In genomic region chr19:10105241-10106099, GRCh38 we compare ENCODE assay signal across 8 cellular contexts. TPM values are rescaled to one million over a fixed set of nuclear protein-coding genes. Genes with fewer than 3 reads are reported as not detected.
DNase-seq lines count a peak whose midpoint lies in the region; ATAC-seq and TF ChIP-seq lines count a peak whose summit lies in the region.

No MANE protein-coding gene starts in this region.

- H3F3A ChIP-seq in PC-9 (ENCODE audit: insufficient read depth, low read depth): peaks cover 32% of the 10 kb centered on the region

- ATAC-seq in HCT116: no peak

- BruUV-seq in HCT116 (replicated peaks; lab: Mats Ljungman, UMichigan): no TSS peak
- BruUV-seq in PC-9 (replicated peaks; lab: Mats Ljungman, UMichigan): no TSS peak

- H3K27ac ChIP-seq in HCT116 (ENCODE audit: low read depth, low read length) (peak overlapping the region; percentile 45; the same call in 1 of the 2 replicates), PC-9 (no peak overlapping the region), vagina (peak overlapping the region; percentile 44)

- peak overlapping the region; percentile 40 for H3K4me3 ChIP-seq in AG10803 (ENCODE audit: low read length)
- H3K4me3 ChIP-seq in HCT116 (replicated peaks in 1 of 2; ENCODE audit: low read depth in 1 of 2, low read length in 2 of 2): peak overlapping the region; percentile 72 to 99; a peak in 3 of 4 replicates
- no peak overlapping the region; the same call in 1 of the 2 replicates for H3K4me3 ChIP-seq in PC-9
- peak overlapping the region; percentile 16 for H3K4me3 ChIP-seq in astrocyte of the spinal cord (ENCODE audit: low read depth, low read length)
- peak overlapping the region; percentile 71 to 89 for H3K4me3 ChIP-seq in vagina

- intact Hi-C loops in HCT116 (cut with micrococcal nuclease) (no loop called here), PC-9 (cut with micrococcal nuclease; ENCODE audit: unreplicated experiment) (loop anchor here (10.0 kb wide), 1 partner anchor 171 kb away; the partner anchor contains the start of gene OLFM2), vagina (cut with DNase I) (no loop called here)

- TF ChIP-seq CTCF in AG10803 (conservative IDR thresholded peaks at IDR 0.05; ENCODE audit: low read length) (no peak), HCT116 (IDR thresholded peaks at IDR 0.05 in 2 of 3, conservative IDR thresholded peaks at IDR 0.05 in 1 of 3; ENCODE audit: borderline replicate concordance in 1 of 3, insufficient read depth in 1 of 3, low read depth in 2 of 3, low read length in 2 of 3) (no peak), PC-9 (conservative IDR thresholded peaks at IDR 0.05) (no peak), astrocyte of the spinal cord (IDR thresholded peaks at IDR 0.05; ENCODE audit: low read depth, low read length) (no peak), osteocyte (IDR thresholded peaks at IDR 0.05) (no peak), vagina (IDR thresholded peaks at IDR 0.05) (no peak)

- H3K36me3 Mint-ChIP-seq in osteocyte (ENCODE audit: unreplicated experiment): peaks cover 14% of the 10 kb centered on the region

- POLR2A ChIA-PET in HCT116 (lab: Charles Lee): interaction anchor here (1.0 to 2.4 kb wide), 4 partner anchors 9 to 10 kb away, joined by 3 to 14 read pairs (median 5); no protein-coding TSS in a partner anchor
- POLR2A ChIA-PET in PC-9 (lab: Charles Lee; ENCODE audit: unreplicated experiment): no interaction called here

- in situ Hi-C loops in astrocyte of the spinal cord (cut with HindIII; ENCODE audit: low sequenced_read_pairs): no loop called here

- H3K4me1 Mint-ChIP-seq in osteocyte (ENCODE audit: unreplicated experiment): peaks cover 12% of the 10 kb centered on the region

- H3K27me3 ChIP-seq in HCT116 (ENCODE audit: insufficient read depth, low read length): no peaks in the 10 kb centered on the region
- no peaks in the 10 kb centered on the region for H3K27me3 ChIP-seq in PC-9 (ENCODE audit: insufficient read depth, low read depth)
- H3K27me3 ChIP-seq in vagina: no peaks in the 10 kb centered on the region

- peaks cover 12 to 26% of the 10 kb centered on the region in 2 experiments for H3K4me1 ChIP-seq in HCT116 (ENCODE audit: control insufficient read depth in 1 of 2, insufficient read depth in 2 of 2, low read length in 2 of 2)
- H3K4me1 ChIP-seq in PC-9 (replicated peaks; ENCODE audit: insufficient read depth): peaks cover 9% of the 10 kb centered on the region
- H3K4me1 ChIP-seq in vagina: peaks cover 21% of the 10 kb centered on the region

- no peaks in the 10 kb centered on the region for H3K27me3 Mint-ChIP-seq in osteocyte (ENCODE audit: unreplicated experiment)

- H3K9me3 Mint-ChIP-seq in osteocyte (ENCODE audit: unreplicated experiment): no peaks in the 10 kb centered on the region

- RAD21 ChIA-PET in HCT116 (lab: Charles Lee; ENCODE audit: low non-redundant PET in 1 of 2, low total read pairs in 2 of 2, uncharacterized antibody in 2 of 2, unreplicated experiment in 2 of 2): no interaction called here

- DNase-seq in AG10803 (ENCODE audit: low read depth) (no peak), HCT116 (ENCODE audit: low read depth, low spot score) (no peak), PC-9 (no peak), astrocyte of the spinal cord (ENCODE audit: low read depth, low spot score) (no peak), osteocyte (ENCODE audit: extremely low spot score, unreplicated experiment) (no peak), vagina (ENCODE audit: extremely low spot score in 2 of 2) (peak in 1 of 2 donors; percentile 83), GM03348 (ENCODE audit: low spot score) (no peak), NCI-H2196 (lab: John Stamatoyannopoulos, UW; ENCODE audit: unreplicated experiment) (no peak)

- CTCF ChIA-PET in HCT116 (lab: Charles Lee): interaction anchor here (1.2 kb wide), 1 partner anchor 9 kb away, joined by 9 read pairs; no protein-coding TSS in a partner anchor
- CTCF ChIA-PET in PC-9 (lab: Charles Lee): no interaction called here

- H3K27ac Mint-ChIP-seq in osteocyte (ENCODE audit: unreplicated experiment): peak overlapping the region; percentile 72

- peak overlapping the region; percentile 82 for H3K4me3 Mint-ChIP-seq in osteocyte (ENCODE audit: unreplicated experiment)

- peak overlapping the region; percentile 77 for H2AFZ ChIP-seq in HCT116 (ENCODE audit: low read depth, low read length, poor library complexity, severe bottlenecking)
- no peak overlapping the region for H2AFZ ChIP-seq in PC-9

- H3K4me2 ChIP-seq in HCT116 (ENCODE audit: low read length) (peak overlapping the region; percentile 94), PC-9 (peak overlapping the region; percentile 17; the same call in 1 of the 2 replicates)

- H3K9me3 ChIP-seq in HCT116 (ENCODE audit: control insufficient read depth in 1 of 2, insufficient read depth in 1 of 2, low read depth in 1 of 2, low read length in 2 of 2) (no peaks in the 10 kb centered on the region), PC-9 (ENCODE audit: insufficient read depth, low read depth) (no peaks in the 10 kb centered on the region), vagina (no peaks in the 10 kb centered on the region)

- no peaks in the 10 kb centered on the region for H3K9me2 ChIP-seq in HCT116 (ENCODE audit: insufficient read depth)
- no peaks in the 10 kb centered on the region for H3K9me2 ChIP-seq in PC-9 (ENCODE audit: insufficient read depth)

- H4K20me1 ChIP-seq in HCT116 (ENCODE audit: insufficient read depth) (no peaks in the 10 kb centered on the region), PC-9 (ENCODE audit: insufficient read depth) (peaks cover 19% of the 10 kb centered on the region)

- peaks cover 44% of the 10 kb centered on the region for H3K79me2 ChIP-seq in HCT116 (ENCODE audit: insufficient read depth, low read length)
- H3K79me2 ChIP-seq in PC-9 (ENCODE audit: low read depth): peaks cover 35% of the 10 kb centered on the region

- TF ChIP-seq RAD21 in HCT116 (IDR thresholded peaks at IDR 0.05; ENCODE audit: low read depth): no peak

- peak overlapping the region; percentile 85; the same call in 1 of the 2 replicates for H3K9ac ChIP-seq in HCT116 (ENCODE audit: low read length)

- H3K36me3 ChIP-seq in HCT116 (ENCODE audit: control insufficient read depth in 1 of 2, insufficient read depth in 2 of 2, low read length in 2 of 2): peaks cover 26 to 31% of the 10 kb centered on the region in 2 experiments
- peaks cover 34% of the 10 kb centered on the region for H3K36me3 ChIP-seq in PC-9 (ENCODE audit: low read depth)
- peaks cover 0 to 30% of the 10 kb centered on the region in 2 donors for H3K36me3 ChIP-seq in vagina

- TF ChIP-seq POLR2A in HCT116 (IDR thresholded peaks at IDR 0.05; ENCODE audit: borderline replicate concordance, extremely low read depth, insufficient read depth, insufficient read length): no peak
- no peak for TF ChIP-seq POLR2A in vagina (IDR thresholded peaks at IDR 0.05)

TF ChIP-seq in HCT116, 20 proteins besides CTCF, POLR2A, EP300 and RAD21 (continues in another document):
- TF ChIP-seq EGR1 (IDR thresholded peaks at IDR 0.05; ENCODE audit: low read depth): no peak
- TF ChIP-seq EZH2 (IDR thresholded peaks at IDR 0.05): no peak
- TF ChIP-seq ZBTB33 (IDR thresholded peaks at IDR 0.05; ENCODE audit: extremely low read depth, insufficient replicate concordance, low read length): no peak
- no peak for TF ChIP-seq EZH2phosphoT487 (IDR thresholded peaks at IDR 0.05; ENCODE audit: borderline replicate concordance)

RNA-seq across cellular contexts. Expression of gene PPAN, which starts 0.7 kb away (rescaled TPM):
- total RNA-seq in HCT116 (2021; ENCODE audit: unreplicated experiment): 101 TPM
- 49.1 and 49.4 TPM in 2 replicates for polyA plus RNA-seq in HCT116 (2012)
- 38.4 and 41.0 TPM in 2 replicates for total RNA-seq in PC-9 (2021)
- 34.4 and 40.9 TPM in 2 replicates for total RNA-seq in osteocyte
- 55.2 TPM for total RNA-seq in vagina

RNA-seq across cellular contexts. Expression of gene ANGPTL6, which starts 3.0 kb away (rescaled TPM):
- not detected for total RNA-seq in HCT116 (2021; ENCODE audit: unreplicated experiment)
- polyA plus RNA-seq in HCT116 (2012): 0.12 and 0.14 TPM in 2 replicates
- total RNA-seq in PC-9 (2021): not detected in 2 replicates
- 0.18 and 0.21 TPM in 2 replicates for total RNA-seq in osteocyte
- total RNA-seq in vagina: not detected

RNA-seq across cellular contexts. Expression of gene P2RY11, which starts 6.0 kb away (rescaled TPM):
- total RNA-seq in HCT116 (2021; ENCODE audit: unreplicated experiment) (43.8 TPM), PC-9 (2021) (23.7 and 27.4 TPM in 2 replicates), osteocyte (11.8 and 15.7 TPM in 2 replicates), vagina (9.1 TPM)
- 24.1 and 29.2 TPM in 2 replicates for polyA plus RNA-seq in HCT116 (2012)

RNA-seq across cellular contexts. Expression of gene EIF3G, which starts 14.2 kb away (rescaled TPM):
- 254 TPM for total RNA-seq in HCT116 (2021; ENCODE audit: unreplicated experiment)
- 241 and 250 TPM in 2 replicates for polyA plus RNA-seq in HCT116 (2012)
- total RNA-seq in PC-9 (2021): 195 and 234 TPM in 2 replicates
- 209 and 217 TPM in 2 replicates for total RNA-seq in osteocyte
- total RNA-seq in vagina: 249 TPM

RNA-seq across cellular contexts. Expression of gene SHFL, which starts 19.4 kb away (rescaled TPM):
- total RNA-seq in HCT116 (2021; ENCODE audit: unreplicated experiment) (18.5 TPM), PC-9 (2021) (25.6 and 30.6 TPM in 2 replicates), osteocyte (35.9 and 38.7 TPM in 2 replicates), vagina (46.9 TPM)
- 13.9 and 14.8 TPM in 2 replicates for polyA plus RNA-seq in HCT116 (2012)
